8 cellular contexts compared by ENCODE assay signal in the genomic region with DNA sequence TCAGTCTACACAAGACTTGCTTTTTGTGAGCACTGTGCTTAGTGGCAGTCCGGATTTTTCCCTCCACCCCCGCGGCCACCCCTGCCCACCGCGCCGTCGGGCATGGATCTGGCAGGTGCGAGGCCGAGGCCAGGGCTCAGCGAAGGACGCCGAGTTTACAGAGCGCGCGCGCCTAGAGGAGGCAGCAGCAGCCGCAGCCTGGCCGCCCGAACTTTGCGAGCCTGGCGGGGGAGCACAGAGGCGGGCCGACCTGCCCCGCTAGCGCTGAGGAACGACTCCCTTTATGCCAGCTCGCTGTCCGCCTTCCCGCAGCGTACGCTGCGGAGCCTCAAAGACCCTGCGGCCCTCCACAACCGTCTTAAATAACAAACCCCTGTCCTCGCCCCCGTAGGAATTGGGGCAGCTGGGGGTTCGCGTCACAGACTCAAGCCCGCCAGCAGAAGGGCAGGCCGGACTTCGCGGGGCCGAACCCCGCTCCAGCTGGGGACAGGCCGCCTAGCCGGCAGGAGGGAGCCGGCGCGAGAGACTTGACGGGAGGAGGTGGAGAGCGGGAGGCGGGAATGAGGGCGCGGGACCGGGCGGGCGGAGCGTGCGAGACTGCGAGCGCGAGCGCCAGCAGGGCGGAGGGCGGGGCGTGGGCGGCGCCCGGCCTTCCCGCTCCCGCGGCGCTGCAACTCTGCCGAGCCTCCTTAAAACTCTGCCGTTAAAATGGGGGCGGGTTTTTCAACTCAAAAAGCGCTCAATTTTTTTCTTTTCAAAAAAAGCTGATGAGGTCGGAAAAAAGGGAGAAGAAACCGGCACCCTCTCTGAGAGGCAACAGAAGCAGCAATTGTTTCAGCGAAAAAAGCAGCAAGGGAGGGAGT. TPM values are rescaled to one million over a fixed set of nuclear protein-coding genes. Genes with fewer than 3 reads are reported as not detected.
DNase-seq lines count a peak whose midpoint lies in the region; ATAC-seq and TF ChIP-seq lines count a peak whose summit lies in the region.

No MANE protein-coding gene starts in this region.

- peak overlapping the region; percentile 95 for H3K27ac ChIP-seq in OCI-LY1 (ENCODE audit: low read depth, low read length, poor library complexity, severe bottlenecking)

- H2AFZ ChIP-seq in OCI-LY1 (ENCODE audit: low read length) = no peak overlapping the region

- CTCF ChIA-PET in Calu3 (lab: Charles Lee) = interaction anchor here (0.6 to 2.0 kb wide), 5 partner anchors 11 to 118 kb away, joined by 4 to 7 read pairs (median 5); no protein-coding TSS in a partner anchor

- TF ChIP-seq CTCF in Calu3 (IDR thresholded peaks at IDR 0.05; ENCODE audit: unreplicated experiment) (peak; percentile 27), OCI-LY1 (IDR thresholded peaks at IDR 0.05; ENCODE audit: low read length) (peak; percentile 31), epithelial cell of proximal tubule (conservative IDR thresholded peaks at IDR 0.05; ENCODE audit: low read depth, low read length) (peak; percentile 38)

- H3K4me3 Mint-ChIP-seq in Calu3 (ENCODE audit: low read depth, unreplicated experiment) = peak overlapping the region; percentile 89

- H3K4me3 ChIP-seq in OCI-LY1 (ENCODE audit: low read depth, low read length, poor library complexity, severe bottlenecking) (peak overlapping the region; percentile 89), epithelial cell of proximal tubule (ENCODE audit: low read depth, low read length) (peak overlapping the region; percentile 85), mucosa of stomach (ENCODE audit: low read length) (peak overlapping the region; percentile 93)

- H3K27ac Mint-ChIP-seq in Calu3 (ENCODE audit: unreplicated experiment) = peak overlapping the region; percentile 72

- no peaks in the 10 kb centered on the region for H3K9me3 Mint-ChIP-seq in Calu3 (ENCODE audit: low read depth, unreplicated experiment)

- BruUV-seq in Calu3 (replicated peaks; lab: Mats Ljungman, UMichigan) = TSS peak; percentile 45

- H3K9me3 ChIP-seq in OCI-LY1 (ENCODE audit: low read length) (no peaks in the 10 kb centered on the region), mucosa of stomach (ENCODE audit: control insufficient read depth, low read length) (no peaks in the 10 kb centered on the region)

- peaks cover 9% of the 10 kb centered on the region for H3K4me1 Mint-ChIP-seq in Calu3 (ENCODE audit: low read depth, unreplicated experiment)

- no peaks in the 10 kb centered on the region for H3F3A ChIP-seq in OCI-LY1 (ENCODE audit: insufficient read depth, low read length)

- H3K9ac ChIP-seq in OCI-LY1 (ENCODE audit: low read length) (peak overlapping the region; percentile 99), mucosa of stomach (ENCODE audit: low read length) (peak overlapping the region; percentile 92)

- no peaks in the 10 kb centered on the region for H3K9me2 ChIP-seq in OCI-LY1 (ENCODE audit: low read depth, low read length)

- intact Hi-C loops in Calu3 (cut with micrococcal nuclease; ENCODE audit: unreplicated experiment) = loop anchor here (5.0 kb wide), 2 partner anchors 41 to 96 kb away; no protein-coding TSS in a partner anchor

- H3K4me1 ChIP-seq in OCI-LY1 (ENCODE audit: insufficient read depth, low read length, severe bottlenecking) (peaks cover 21% of the 10 kb centered on the region), mucosa of stomach (ENCODE audit: control insufficient read depth, insufficient read depth, low read length) (no peaks in the 10 kb centered on the region)

- peaks cover 43% of the 10 kb centered on the region for H3K79me2 ChIP-seq in OCI-LY1 (ENCODE audit: insufficient read depth, low read length)

- H4K20me1 ChIP-seq in OCI-LY1 (ENCODE audit: insufficient read depth, low read length) = no peaks in the 10 kb centered on the region

- H3K27me3 Mint-ChIP-seq in Calu3 (ENCODE audit: unreplicated experiment) = no peaks in the 10 kb centered on the region

- ATAC-seq in GM21447 (IDR thresholded peaks at IDR 0.05; ENCODE audit: unreplicated experiment) = peak; percentile 60

- no peaks in the 10 kb centered on the region for H3K27me3 ChIP-seq in OCI-LY1 (ENCODE audit: insufficient read depth, low read length)
- H3K27me3 ChIP-seq in mucosa of stomach (ENCODE audit: control insufficient read depth, insufficient read depth, low read length) = no peaks in the 10 kb centered on the region

- peak; percentile 95 for DNase-seq in Calu3
- DNase-seq in HuH-7 (ENCODE audit: low spot score) = peak; percentile 74
- DNase-seq in activated T-cell treated with anti-CD3 and anti-CD28 coated beads for 48 hours (ENCODE audit: low read depth) = peak; percentile 75
- no peak for DNase-seq in epithelial cell of proximal tubule (ENCODE audit: low read depth)
- DNase-seq in stimulated activated CD8-positive, alpha-beta memory T cell treated with anti-CD3 and anti-CD28 coated beads, Interleukin-7, amount 100 ng/mL, for 1 hour (ENCODE audit: low read depth in 2 of 2) = peak; percentile 57 to 60

- peak overlapping the region; percentile 89 for H3K4me2 ChIP-seq in OCI-LY1 (ENCODE audit: low read length)

- peaks cover 54% of the 10 kb centered on the region for H3K36me3 Mint-ChIP-seq in Calu3 (ENCODE audit: insufficient read depth, unreplicated experiment)

- peaks cover 28% of the 10 kb centered on the region for H3K36me3 ChIP-seq in OCI-LY1 (ENCODE audit: insufficient read depth, low read length)
- no peaks in the 10 kb centered on the region for H3K36me3 ChIP-seq in mucosa of stomach (ENCODE audit: control insufficient read depth, insufficient read depth, low read length)

RNA-seq across cellular contexts. Expression of a gene that starts 1.8 kb away (rescaled TPM):
- total RNA-seq in Calu3 (2022) (36.8 and 40.2 TPM in 2 replicates), epithelial cell of proximal tubule (2.8 and 3.0 TPM in 2 replicates)

RNA-seq across cellular contexts. Expression of a gene that starts 8.2 kb away (rescaled TPM):
- total RNA-seq in Calu3 (2022) (94.8 and 104 TPM in 2 replicates), epithelial cell of proximal tubule (52.2 and 54.1 TPM in 2 replicates)
